8 cellular contexts compared by ENCODE assay signal in the genomic region with DNA sequence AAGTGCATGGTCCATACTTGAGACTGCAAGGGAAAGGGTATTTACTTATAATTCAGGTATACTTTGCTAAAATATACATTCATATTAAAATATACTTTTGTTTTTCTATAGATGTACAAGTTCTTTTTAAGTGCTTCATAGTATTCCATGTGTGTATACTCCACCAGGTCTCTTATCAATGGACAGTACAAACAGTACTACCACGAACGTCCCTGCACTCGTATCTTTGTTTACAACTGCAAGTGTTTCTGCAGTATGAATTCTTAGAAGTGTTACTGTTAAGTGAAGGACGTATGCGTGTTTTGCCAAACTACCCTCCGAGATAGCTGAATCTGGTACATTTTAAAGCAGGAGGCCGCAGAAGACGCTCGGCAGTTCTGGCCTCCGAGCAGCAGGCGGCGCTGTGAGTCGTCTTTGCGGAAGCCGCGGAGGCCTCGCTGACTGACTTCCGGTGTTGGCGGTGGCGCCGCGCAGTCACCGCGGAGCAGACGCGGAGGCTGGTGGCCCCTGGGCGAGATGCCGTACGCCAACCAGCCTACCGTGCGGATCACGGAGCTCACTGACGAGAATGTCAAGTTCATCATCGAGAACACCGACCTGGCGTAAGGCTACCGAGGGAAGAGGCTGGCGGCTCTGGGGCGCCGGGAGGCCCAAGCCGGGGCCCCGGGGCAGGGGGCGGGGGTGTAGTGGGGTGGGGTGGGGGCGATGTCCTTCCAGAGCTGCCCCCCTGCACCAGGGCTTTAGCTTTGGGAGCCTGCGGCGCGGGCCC. TPM values are rescaled to one million over a fixed set of nuclear protein-coding genes. Genes with fewer than 3 reads are reported as not detected.
DNase-seq lines count a peak whose midpoint lies in the region; ATAC-seq, FAIRE-seq and TF ChIP-seq lines count a peak whose summit lies in the region.

A gene (plus strand): TSS at position 471 of the 769 bp plus-strand sequence. CDS start 46 bp downstream, at position 517.

- no peak for TF ChIP-seq EP300 in A549 (IDR thresholded peaks at IDR 0.05)

- H3K4me1 ChIP-seq in A549 = peaks cover 37% of the 10 kb centered on the region

- H3K27ac ChIP-seq in A549 = peak within 1 kb of the TSS; percentile 93 to 97
- H3K27ac ChIP-seq in VCaP = peak within 1 kb of the TSS; percentile 74; the same call in 1 of the 2 replicates

- CTCF ChIA-PET in A549 (lab: Yijun Ruan, JAX) = interaction anchor here (0.8 to 4.4 kb wide), 25 partner anchors 8 to 1352 kb away, joined by 3 to 54 read pairs (median 7); a partner anchor contains a TSS

- H3K4me2 ChIP-seq in A549 = peak within 1 kb of the TSS; percentile 74

- in situ Hi-C loops in T47D (cut with HindIII; ENCODE audit: low pct_unique_long_range_greater_than_20kb, low sequenced_read_pairs) = no loop called here

- TF ChIP-seq RAD21 in A549 (conservative IDR thresholded peaks at IDR 0.05 in 1 of 2, IDR thresholded peaks at IDR 0.05 in 1 of 2) = peak; percentile 39 to 56; a peak in 4 of 5 replicates

- H3K4me3 ChIP-seq in A549 = peak within 1 kb of the TSS; percentile 82

- POLR2A ChIA-PET in A549 (lab: Yijun Ruan, JAX) = interaction anchor here (0.5 to 2.5 kb wide), 18 partner anchors 9 to 162 kb away, joined by 3 to 25 read pairs (median 4); a partner anchor contains a TSS

- 1% methylated on average over 26 of the region's 47 CpGs for WGBS in A549 (ENCODE audit: missing lambda C conversion rate)

- DNase-seq in A549 (ENCODE audit: low read depth in 1 of 2, low spot score in 1 of 2) (peak; percentile 85 to 91), NCI-H2171 (lab: John Stamatoyannopoulos, UW) (peak; percentile 83), T47D (ENCODE audit: low read depth in 1 of 2, low spot score in 1 of 2) (peak; percentile 49 to 83), iPS-NIHi7 (ENCODE audit: extremely low spot score) (peak; percentile 93), smooth muscle cell of the brain vasculature (ENCODE audit: low read depth, low spot score) (peak; percentile 69)

- TF ChIP-seq CTCF in A549 (IDR thresholded peaks at IDR 0.05) (peak; percentile 82), VCaP (conservative IDR thresholded peaks at IDR 0.05) (peak; percentile 88)

- H3K9me3 ChIP-seq in A549 = no peaks in the 10 kb centered on the region

- no peak for FAIRE-seq in A549 (lab: Jason Lieb, UNC)

- TF ChIP-seq POLR2A in A549 (IDR thresholded peaks at IDR 0.05; ENCODE audit: low read length) = peak; percentile 99

- ATAC-seq in A549 (peak; percentile 93 to 97), GM18511 (IDR thresholded peaks at IDR 0.05; ENCODE audit: unreplicated experiment) (peak; percentile 97), HG03045 (IDR thresholded peaks at IDR 0.05; ENCODE audit: unreplicated experiment) (peak; percentile 89)

TF ChIP-seq in A549, 52 proteins besides CTCF, POLR2A, EP300 and RAD21 (continues in another document):
- TF ChIP-seq FOXS1 (CRISPR knock-in tag; IDR thresholded peaks at IDR 0.05) (no peak), ZSCAN20 (CRISPR knock-in tag; IDR thresholded peaks at IDR 0.05) (no peak), ZFP36 (IDR thresholded peaks at IDR 0.05; ENCODE audit: borderline replicate concordance, partially characterized antibody) (no peak), HDAC2 (IDR thresholded peaks at IDR 0.05) (no peak), KDM1A (IDR thresholded peaks at IDR 0.05; ENCODE audit: low read depth) (no peak), EHF (CRISPR knock-in tag; IDR thresholded peaks at IDR 0.05) (no peak), MAZ (IDR thresholded peaks at IDR 0.05; ENCODE audit: borderline replicate concordance, low read depth, low read length) (peak; percentile 58; the same call in 1 of the 2 replicates), CHD2 (IDR thresholded peaks at IDR 0.05; ENCODE audit: low read length, partially characterized antibody) (no peak), TP53 (CRISPR knock-in tag; IDR thresholded peaks at IDR 0.05) (no peak), RFX5 (IDR thresholded peaks at IDR 0.05) (no peak), CBX8 (IDR thresholded peaks at IDR 0.05) (no peak), ESRRA (IDR thresholded peaks at IDR 0.05; ENCODE audit: borderline replicate concordance, low read length) (no peak), MYC (IDR thresholded peaks at IDR 0.05; ENCODE audit: borderline replicate concordance, low read length) (0 out of 2 replicates have a peak, but pooled peaks have one; percentile 39), JUN (IDR thresholded peaks at IDR 0.05) (peak; percentile 75 to 96; a peak in 4 of 5 replicates), TFCP2L1 (CRISPR knock-in tag; IDR thresholded peaks at IDR 0.05) (no peak), FOSB (CRISPR knock-in tag; IDR thresholded peaks at IDR 0.05) (no peak), CBX2 (IDR thresholded peaks at IDR 0.05; ENCODE audit: borderline replicate concordance, low read depth) (no peak), BHLHE40 (IDR thresholded peaks at IDR 0.05; ENCODE audit: low read depth, low read length) (no peak)
- TF ChIP-seq, protein P1, sequence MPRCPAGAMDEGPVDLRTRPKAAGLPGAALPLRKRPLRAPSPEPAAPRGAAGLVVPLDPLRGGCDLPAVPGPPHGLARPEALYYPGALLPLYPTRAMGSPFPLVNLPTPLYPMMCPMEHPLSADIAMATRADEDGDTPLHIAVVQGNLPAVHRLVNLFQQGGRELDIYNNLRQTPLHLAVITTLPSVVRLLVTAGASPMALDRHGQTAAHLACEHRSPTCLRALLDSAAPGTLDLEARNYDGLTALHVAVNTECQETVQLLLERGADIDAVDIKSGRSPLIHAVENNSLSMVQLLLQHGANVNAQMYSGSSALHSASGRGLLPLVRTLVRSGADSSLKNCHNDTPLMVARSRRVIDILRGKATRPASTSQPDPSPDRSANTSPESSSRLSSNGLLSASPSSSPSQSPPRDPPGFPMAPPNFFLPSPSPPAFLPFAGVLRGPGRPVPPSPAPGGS (IDR thresholded peaks at IDR 0.05) = peak; percentile 84; the same call in 2 of the 3 replicates
- TF ChIP-seq, protein P2, sequence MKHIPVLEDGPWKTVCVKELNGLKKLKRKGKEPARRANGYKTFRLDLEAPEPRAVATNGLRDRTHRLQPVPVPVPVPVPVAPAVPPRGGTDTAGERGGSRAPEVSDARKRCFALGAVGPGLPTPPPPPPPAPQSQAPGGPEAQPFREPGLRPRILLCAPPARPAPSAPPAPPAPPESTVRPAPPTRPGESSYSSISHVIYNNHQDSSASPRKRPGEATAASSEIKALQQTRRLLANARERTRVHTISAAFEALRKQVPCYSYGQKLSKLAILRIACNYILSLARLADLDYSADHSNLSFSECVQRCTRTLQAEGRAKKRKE (CRISPR knock-in tag; IDR thresholded peaks at IDR 0.05; ENCODE audit: low read depth) = no peak
- TF ChIP-seq, protein P3, sequence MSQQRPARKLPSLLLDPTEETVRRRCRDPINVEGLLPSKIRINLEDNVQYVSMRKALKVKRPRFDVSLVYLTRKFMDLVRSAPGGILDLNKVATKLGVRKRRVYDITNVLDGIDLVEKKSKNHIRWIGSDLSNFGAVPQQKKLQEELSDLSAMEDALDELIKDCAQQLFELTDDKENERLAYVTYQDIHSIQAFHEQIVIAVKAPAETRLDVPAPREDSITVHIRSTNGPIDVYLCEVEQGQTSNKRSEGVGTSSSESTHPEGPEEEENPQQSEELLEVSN (IDR thresholded peaks at IDR 0.05; ENCODE audit: borderline replicate concordance, low read depth) = no peak
- TF ChIP-seq, protein P4, sequence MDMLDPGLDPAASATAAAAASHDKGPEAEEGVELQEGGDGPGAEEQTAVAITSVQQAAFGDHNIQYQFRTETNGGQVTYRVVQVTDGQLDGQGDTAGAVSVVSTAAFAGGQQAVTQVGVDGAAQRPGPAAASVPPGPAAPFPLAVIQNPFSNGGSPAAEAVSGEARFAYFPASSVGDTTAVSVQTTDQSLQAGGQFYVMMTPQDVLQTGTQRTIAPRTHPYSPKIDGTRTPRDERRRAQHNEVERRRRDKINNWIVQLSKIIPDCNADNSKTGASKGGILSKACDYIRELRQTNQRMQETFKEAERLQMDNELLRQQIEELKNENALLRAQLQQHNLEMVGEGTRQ (IDR thresholded peaks at IDR 0.05) = no peak
- TF ChIP-seq, protein P5, sequence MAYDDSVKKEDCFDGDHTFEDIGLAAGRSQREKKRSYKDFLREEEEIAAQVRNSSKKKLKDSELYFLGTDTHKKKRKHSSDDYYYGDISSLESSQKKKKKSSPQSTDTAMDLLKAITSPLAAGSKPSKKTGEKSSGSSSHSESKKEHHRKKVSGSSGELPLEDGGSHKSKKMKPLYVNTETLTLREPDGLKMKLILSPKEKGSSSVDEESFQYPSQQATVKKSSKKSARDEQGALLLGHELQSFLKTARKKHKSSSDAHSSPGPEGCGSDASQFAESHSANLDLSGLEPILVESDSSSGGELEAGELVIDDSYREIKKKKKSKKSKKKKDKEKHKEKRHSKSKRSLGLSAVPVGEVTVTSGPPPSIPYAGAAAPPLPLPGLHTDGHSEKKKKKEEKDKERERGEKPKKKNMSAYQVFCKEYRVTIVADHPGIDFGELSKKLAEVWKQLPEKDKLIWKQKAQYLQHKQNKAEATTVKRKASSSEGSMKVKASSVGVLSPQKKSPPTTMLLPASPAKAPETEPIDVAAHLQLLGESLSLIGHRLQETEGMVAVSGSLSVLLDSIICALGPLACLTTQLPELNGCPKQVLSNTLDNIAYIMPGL (CRISPR knock-in tag; IDR thresholded peaks at IDR 0.05; ENCODE audit: borderline replicate concordance) = peak; percentile 81; the same call in 1 of the 2 replicates
- TF ChIP-seq, protein P6, sequence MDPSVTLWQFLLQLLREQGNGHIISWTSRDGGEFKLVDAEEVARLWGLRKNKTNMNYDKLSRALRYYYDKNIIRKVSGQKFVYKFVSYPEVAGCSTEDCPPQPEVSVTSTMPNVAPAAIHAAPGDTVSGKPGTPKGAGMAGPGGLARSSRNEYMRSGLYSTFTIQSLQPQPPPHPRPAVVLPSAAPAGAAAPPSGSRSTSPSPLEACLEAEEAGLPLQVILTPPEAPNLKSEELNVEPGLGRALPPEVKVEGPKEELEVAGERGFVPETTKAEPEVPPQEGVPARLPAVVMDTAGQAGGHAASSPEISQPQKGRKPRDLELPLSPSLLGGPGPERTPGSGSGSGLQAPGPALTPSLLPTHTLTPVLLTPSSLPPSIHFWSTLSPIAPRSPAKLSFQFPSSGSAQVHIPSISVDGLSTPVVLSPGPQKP (IDR thresholded peaks at IDR 0.05; ENCODE audit: low read depth, low read length) = 0 out of 2 replicates have a peak, but pooled peaks have one; percentile 24
- TF ChIP-seq, protein P7, sequence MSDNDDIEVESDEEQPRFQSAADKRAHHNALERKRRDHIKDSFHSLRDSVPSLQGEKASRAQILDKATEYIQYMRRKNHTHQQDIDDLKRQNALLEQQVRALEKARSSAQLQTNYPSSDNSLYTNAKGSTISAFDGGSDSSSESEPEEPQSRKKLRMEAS (IDR thresholded peaks at IDR 0.05) = peak; percentile 80

RNA-seq across cellular contexts. Expression of the gene that starts here (rescaled TPM):
- polyA plus RNA-seq in A549 (2011; rRNA removed) (229 and 259 TPM in 2 replicates), A549 (2017; fragmentation: RNase III; extraction: RNeasy Plus Mini Kit Qiagen cat#74134 plus additional on column Dnase treatment) (141 to 148 TPM (median 146 TPM) in 3 replicates)
- 181 and 221 TPM in 2 replicates for polyA plus RNA-seq in A549 (2012; cell fraction: cytosol; rRNA removed)
- 135 and 142 TPM in 2 replicates for polyA plus RNA-seq in A549 (2012; cell fraction: nucleus; rRNA removed)
- 327 and 401 TPM in 2 replicates for polyA minus RNA-seq in A549 (2011; rRNA and poly(A)+ RNA removed)

Comparison
In these comparisons a context has a peak if more than half of its experiments do, and no peak if none do; other contexts are left out.
1. Peak in every context shown above with its lines: DNase-seq, ATAC-seq, H3K4me3 ChIP-seq and H3K27ac ChIP-seq.